8 cellular contexts compared by ENCODE assay signal in genomic region chr1:31944205-31945089, GRCh38. TPM values are rescaled to one million over a fixed set of nuclear protein-coding genes. Genes with fewer than 3 reads are reported as not detected.
A peak's percentile ranks its signal among the peaks of the same experiment; 100 is the strongest.
DNase-seq lines count a peak whose midpoint lies in the region; ATAC-seq, FAIRE-seq and TF ChIP-seq lines count a peak whose summit lies in the region.

No MANE protein-coding gene starts in this region.

- 7% methylated on average over 14 of the region's 56 CpGs for WGBS in A549 (ENCODE audit: missing lambda C conversion rate)
- WGBS in iPS DF 6.9 (ENCODE audit: insufficient coverage, insufficient read length): no CpG with 5 or more reads among the region's 56 CpGs

- no peaks in the 10 kb centered on the region for H3K9me3 Mint-ChIP-seq in T-helper 1 cell treated with Interleukin-12 subunit alpha and Interleukin-12 subunit beta and Interleukin-4 antibody, amounts not matched to agents 30 μg/mL and 1 μg/mL, for 36 hours

- H3K4me1 Mint-ChIP-seq in T-helper 1 cell treated with Interleukin-12 subunit alpha and Interleukin-12 subunit beta and Interleukin-4 antibody, amounts not matched to agents 30 μg/mL and 1 μg/mL, for 36 hours (ENCODE audit: low read depth): peaks cover 40% of the 10 kb centered on the region

- TF ChIP-seq CTCF in A549 (IDR thresholded peaks at IDR 0.05): no peak
- no peak for TF ChIP-seq CTCF in ascending aorta (IDR thresholded peaks at IDR 0.05)

- peak; percentile 32 to 69; a peak in 2 of 5 replicates for TF ChIP-seq EP300 in A549 (IDR thresholded peaks at IDR 0.05)

- peak; percentile 35; the same call in 1 of the 2 replicates for TF ChIP-seq POLR2A in A549 (IDR thresholded peaks at IDR 0.05; ENCODE audit: low read length)

- no peaks in the 10 kb centered on the region for H3K27me3 Mint-ChIP-seq in T-helper 1 cell treated with Interleukin-12 subunit alpha and Interleukin-12 subunit beta and Interleukin-4 antibody, amounts not matched to agents 30 μg/mL and 1 μg/mL, for 36 hours (ENCODE audit: low read depth)

- H3K4me3 ChIP-seq in A549 (peak overlapping the region; percentile 44), ascending aorta (peak overlapping the region; percentile 18 to 59), iPS DF 6.9 (ENCODE audit: low read length) (peak overlapping the region; percentile 49; the same call in 1 of the 2 replicates), skeletal muscle cell (ENCODE audit: low read depth, low read length) (peak overlapping the region; percentile 36)

- intact Hi-C loops in ascending aorta (cut with DNase I): loop anchor here (1.0 to 10.0 kb wide), 2 partner anchors 10 to 360 kb away; no protein-coding TSS in a partner anchor

- H3K27ac Mint-ChIP-seq in T-helper 1 cell treated with Interleukin-12 subunit alpha and Interleukin-12 subunit beta and Interleukin-4 antibody, amounts not matched to agents 30 μg/mL and 1 μg/mL, for 36 hours: peak overlapping the region; percentile 96

- peak; percentile 77 to 97 for DNase-seq in A549 (ENCODE audit: low read depth in 1 of 2, low spot score in 1 of 2)
- peak; percentile 66 to 93 for DNase-seq in ascending aorta (ENCODE audit: low spot score in 2 of 2)
- DNase-seq in iPS DF 6.9 (ENCODE audit: low read depth, low spot score): peak; percentile 54
- peak; percentile 74 for DNase-seq in skeletal muscle cell (ENCODE audit: low read depth)

- POLR2A ChIA-PET in A549 (lab: Yijun Ruan, JAX): interaction anchor here (1.1 to 4.6 kb wide), 8 partner anchors 10 to 129 kb away, joined by 3 to 110 read pairs (median 6); partner anchors contain the start of genes KHDRBS1 and SPOCD1

- H3K4me2 ChIP-seq in A549: peak overlapping the region; percentile 95

- ATAC-seq in A549: peak; percentile 90 to 92
- ATAC-seq in GM19023 (IDR thresholded peaks at IDR 0.05; ENCODE audit: unreplicated experiment): peak; percentile 73
- peak; percentile 70 for ATAC-seq in HG03342 (IDR thresholded peaks at IDR 0.05; ENCODE audit: unreplicated experiment)
- no peak for ATAC-seq in SK-N-SH treated with all-trans-retinoic acid at 6 μM for 48 hours

- H3K36me3 Mint-ChIP-seq in T-helper 1 cell treated with Interleukin-12 subunit alpha and Interleukin-12 subunit beta and Interleukin-4 antibody, amounts not matched to agents 30 μg/mL and 1 μg/mL, for 36 hours (ENCODE audit: low read depth): peaks cover 2% of the 10 kb centered on the region

- H3K27ac ChIP-seq in A549: peak overlapping the region; percentile 99
- peak overlapping the region; percentile 93 to 95 for H3K27ac ChIP-seq in ascending aorta
- no peak overlapping the region for H3K27ac ChIP-seq in iPS DF 6.9 (ENCODE audit: low read length)

- peak overlapping the region; percentile 92 for H3K4me3 Mint-ChIP-seq in T-helper 1 cell treated with Interleukin-12 subunit alpha and Interleukin-12 subunit beta and Interleukin-4 antibody, amounts not matched to agents 30 μg/mL and 1 μg/mL, for 36 hours

- H3K9me3 ChIP-seq in A549: no peaks in the 10 kb centered on the region
- no peaks in the 10 kb centered on the region for H3K9me3 ChIP-seq in ascending aorta
- no peaks in the 10 kb centered on the region for H3K9me3 ChIP-seq in iPS DF 6.9 (ENCODE audit: control insufficient read depth, insufficient read depth, low read length)

- CTCF ChIA-PET in A549 (lab: Yijun Ruan, JAX): interaction anchor here (0.6 to 24.5 kb wide), 4 partner anchors 13 to 129 kb away, joined by 3 to 518 read pairs (median 4); partner anchors contain the start of gene SPOCD1

- H3K27me3 ChIP-seq in ascending aorta (no peaks in the 10 kb centered on the region), iPS DF 6.9 (ENCODE audit: control insufficient read depth, insufficient read depth, low read length) (no peaks in the 10 kb centered on the region)

- no peak for FAIRE-seq in A549 (lab: Jason Lieb, UNC)

- H3K4me1 ChIP-seq in A549 (peaks cover 52% of the 10 kb centered on the region), ascending aorta (peaks cover 4 to 12% of the 10 kb centered on the region in 2 donors), iPS DF 6.9 (ENCODE audit: control insufficient read depth, insufficient read depth, low read length) (peaks cover 3% of the 10 kb centered on the region; the same call in 1 of the 2 replicates)

- no peaks in the 10 kb centered on the region for H3K36me3 ChIP-seq in ascending aorta
- no peaks in the 10 kb centered on the region for H3K36me3 ChIP-seq in iPS DF 6.9 (ENCODE audit: control insufficient read depth, insufficient read depth, low read length)

- no peak; a peak in 1 of 5 replicates for TF ChIP-seq RAD21 in A549 (conservative IDR thresholded peaks at IDR 0.05 in 1 of 2, IDR thresholded peaks at IDR 0.05 in 1 of 2)

TF ChIP-seq in A549, 52 proteins besides CTCF, POLR2A, EP300 and RAD21 (continues in another document):
- TF ChIP-seq, protein P1, sequence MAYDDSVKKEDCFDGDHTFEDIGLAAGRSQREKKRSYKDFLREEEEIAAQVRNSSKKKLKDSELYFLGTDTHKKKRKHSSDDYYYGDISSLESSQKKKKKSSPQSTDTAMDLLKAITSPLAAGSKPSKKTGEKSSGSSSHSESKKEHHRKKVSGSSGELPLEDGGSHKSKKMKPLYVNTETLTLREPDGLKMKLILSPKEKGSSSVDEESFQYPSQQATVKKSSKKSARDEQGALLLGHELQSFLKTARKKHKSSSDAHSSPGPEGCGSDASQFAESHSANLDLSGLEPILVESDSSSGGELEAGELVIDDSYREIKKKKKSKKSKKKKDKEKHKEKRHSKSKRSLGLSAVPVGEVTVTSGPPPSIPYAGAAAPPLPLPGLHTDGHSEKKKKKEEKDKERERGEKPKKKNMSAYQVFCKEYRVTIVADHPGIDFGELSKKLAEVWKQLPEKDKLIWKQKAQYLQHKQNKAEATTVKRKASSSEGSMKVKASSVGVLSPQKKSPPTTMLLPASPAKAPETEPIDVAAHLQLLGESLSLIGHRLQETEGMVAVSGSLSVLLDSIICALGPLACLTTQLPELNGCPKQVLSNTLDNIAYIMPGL (CRISPR knock-in tag; IDR thresholded peaks at IDR 0.05; ENCODE audit: borderline replicate concordance): no peak
- TF ChIP-seq, protein P2, sequence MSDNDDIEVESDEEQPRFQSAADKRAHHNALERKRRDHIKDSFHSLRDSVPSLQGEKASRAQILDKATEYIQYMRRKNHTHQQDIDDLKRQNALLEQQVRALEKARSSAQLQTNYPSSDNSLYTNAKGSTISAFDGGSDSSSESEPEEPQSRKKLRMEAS (IDR thresholded peaks at IDR 0.05): peak; percentile 93
- TF ChIP-seq RCOR1 (IDR thresholded peaks at IDR 0.05; ENCODE audit: low read depth, low read length) (no peak), NR3C1 (IDR thresholded peaks at IDR 0.05) (no peak), HEYL (CRISPR knock-in tag; IDR thresholded peaks at IDR 0.05) (0 out of 2 replicates have a peak, but pooled peaks have one; percentile 31), CHD2 (IDR thresholded peaks at IDR 0.05; ENCODE audit: low read length, partially characterized antibody) (no peak), HDAC2 (IDR thresholded peaks at IDR 0.05) (no peak), GATA3 (IDR thresholded peaks at IDR 0.05; ENCODE audit: borderline replicate concordance) (peak; percentile 62), RFX5 (IDR thresholded peaks at IDR 0.05) (no peak), ZC3H11A (IDR thresholded peaks at IDR 0.05) (no peak), RNF2 (IDR thresholded peaks at IDR 0.05; ENCODE audit: borderline replicate concordance, low read depth) (no peak), PHF8 (IDR thresholded peaks at IDR 0.05; ENCODE audit: borderline replicate concordance, low read depth) (peak; percentile 16; the same call in 1 of the 2 replicates), MAFK (IDR thresholded peaks at IDR 0.05; ENCODE audit: partially characterized antibody) (peak; percentile 37)

TF ChIP-seq in SK-N-SH treated with all-trans-retinoic acid at 6 μM for 48 hours, 23 proteins besides CTCF, POLR2A, EP300 and RAD21 (continues in another document):
- TF ChIP-seq ZFP3 (CRISPR knock-in tag; IDR thresholded peaks at IDR 0.05) (no peak), PPARA (CRISPR knock-in tag; IDR thresholded peaks at IDR 0.05; ENCODE audit: borderline replicate concordance) (no peak), ESRRG (CRISPR knock-in tag; IDR thresholded peaks at IDR 0.05) (no peak), ARNTL (CRISPR knock-in tag; IDR thresholded peaks at IDR 0.05; ENCODE audit: borderline replicate concordance, low read depth) (no peak), TCF4 (CRISPR knock-in tag; IDR thresholded peaks at IDR 0.05; ENCODE audit: borderline replicate concordance) (no peak), TSHZ2 (CRISPR knock-in tag; IDR thresholded peaks at IDR 0.05) (no peak), TOX (CRISPR knock-in tag; IDR thresholded peaks at IDR 0.05; ENCODE audit: borderline replicate concordance) (no peak), OSR1 (CRISPR knock-in tag; IDR thresholded peaks at IDR 0.05) (no peak), ZC3H10 (CRISPR knock-in tag; IDR thresholded peaks at IDR 0.05) (no peak)

RNA-seq across cellular contexts. Expression of gene PTP4A2, which starts 6.3 kb away (rescaled TPM):
- polyA plus RNA-seq in A549 (2011; rRNA removed) (504 and 563 TPM in 2 replicates), A549 (2017; fragmentation: RNase III; extraction: RNeasy Plus Mini Kit Qiagen cat#74134 plus additional on column Dnase treatment) (234 to 263 TPM (median 246 TPM) in 3 replicates)
- 49.1 and 51.5 TPM in 2 replicates for polyA plus RNA-seq in A549 (2012; cell fraction: cytosol; rRNA removed)
- 13.1 and 17.8 TPM in 2 replicates for polyA plus RNA-seq in A549 (2012; cell fraction: nucleus; rRNA removed)
- polyA minus RNA-seq in A549 (2011; rRNA and poly(A)+ RNA removed): 385 and 443 TPM in 2 replicates
- 174 TPM for total RNA-seq in ascending aorta

Comparison
In these comparisons a context has a peak if more than half of its experiments do, and no peak if none do; other contexts are left out.
1. Of the 1 proteins assayed by ChIP-seq in both A549 and SK-N-SH treated with all-trans-retinoic acid at 6 μM for 48 hours: peak only in A549: RARB; only in SK-N-SH treated with all-trans-retinoic acid at 6 μM for 48 hours: none; in both: none; in neither: 0.